Comparison of ENCODE assay signal across 24 cellular contexts in genomic region chr5:89573336-89573735, GRCh38.
DNase-seq lines count a peak whose midpoint lies in the region; TF ChIP-seq lines count a peak whose summit lies in the region.
"Had no signal": no experiment of that assay in that cellular context is flagged by ENCODE, and none has a peak within 500 bp of the region (broad histone marks: within the 10 kb centered on the region; RNA-seq: fewer than 3 reads in every experiment).

No MANE protein-coding gene starts in this region.

- intact Hi-C loops in testis (cut with DNase I; ENCODE audit: low total_unique reads) (no loop called here), colonic mucosa (cut with DNase I) (no loop called here)

- H3K9me3 ChIP-seq in Loucy (ENCODE audit: insufficient read depth, low read depth, low read length) (no peaks in the 10 kb centered on the region), neuronal stem cell (replicated peaks in 1 of 2; ENCODE audit: control insufficient read depth in 2 of 2, insufficient read depth in 1 of 2, low read depth in 1 of 2, low read length in 2 of 2) (no peaks in the 10 kb centered on the region), testis (no peaks in the 10 kb centered on the region), colonic mucosa (no peaks in the 10 kb centered on the region)

- H3K4me1 ChIP-seq in Loucy (ENCODE audit: insufficient read depth, low read length, poor library complexity, severe bottlenecking) (no peaks in the 10 kb centered on the region), neuronal stem cell (ENCODE audit: control insufficient read depth in 2 of 2, insufficient read depth in 1 of 2, low read depth in 1 of 2, low read length in 2 of 2) (peaks cover 2 to 13% of the 10 kb centered on the region in 2 donors), testis (no peaks in the 10 kb centered on the region), colonic mucosa (no peaks in the 10 kb centered on the region)

- H2AFZ ChIP-seq in Loucy (ENCODE audit: low read length) (0 out of 2 replicates have a peak overlapping the region, but pooled peaks have one; percentile 27), neuronal stem cell (ENCODE audit: low read length) (peak overlapping the region; percentile 58)

- no peak overlapping the region for H2AK5ac ChIP-seq in neuronal stem cell (ENCODE audit: low read depth, low read length)

- no peaks in the 10 kb centered on the region for H3K79me2 ChIP-seq in Loucy (ENCODE audit: insufficient read depth, low read length)

- H3K4me2 ChIP-seq in Loucy (ENCODE audit: low read depth, low read length, poor library complexity, severe bottlenecking) (no peak overlapping the region), neuronal stem cell (ENCODE audit: insufficient read depth, low read length, poor library complexity, severe bottlenecking) (no peak overlapping the region)

- H3F3A ChIP-seq in Loucy (ENCODE audit: low read depth) = no peaks in the 10 kb centered on the region

- H3K36me3 ChIP-seq in Loucy (ENCODE audit: insufficient read depth, low read length) = no peaks in the 10 kb centered on the region
- H3K36me3 ChIP-seq in neuronal stem cell (replicated peaks in 1 of 2; ENCODE audit: control insufficient read depth in 2 of 2, insufficient read depth in 2 of 2, low read length in 2 of 2) = no peaks in the 10 kb centered on the region
- H3K36me3 ChIP-seq in testis (ENCODE audit: low read depth, missing control alignments) = no peaks in the 10 kb centered on the region
- H3K36me3 ChIP-seq in colonic mucosa = no peaks in the 10 kb centered on the region

- DNase-seq in foreskin melanocyte (peak; percentile 92), neuronal stem cell (ENCODE audit: low spot score) (no peak), testis (peak; percentile 15), midbrain (lab: John Stamatoyannopoulos, UW) (no peak), kidney tubule cell (ENCODE audit: low spot score) (no peak), dedifferentiated amniotic fluid mesenchymal stem cell (ENCODE audit: extremely low spot score) (no peak), colonic mucosa (no peak)
- DNase-seq: Calu3; CD8-positive, alpha-beta memory T cell; DMS153; H9; Kasumi-1; NCI-H1105 treated with DMSO at 0.1 percent for 48 hours; NCI-H146; NCI-H1930; NCI-H2107; NCI-H524; NCI-H748 treated with DMSO at 0.1 percent for 48 hours; PC-3; SHP77 had no signal

- no peak overlapping the region for H2BK5ac ChIP-seq in neuronal stem cell (ENCODE audit: low read length)

- no CpG with 5 or more reads among the region's 4 CpGs for WGBS in neuronal stem cell (ENCODE audit: extremely low coverage in 2 of 2, insufficient read length in 2 of 2, insufficient replicate concordance in 1 of 2), 2 donors
- 65 to 71% methylated on average over 4 of the region's 4 CpGs for WGBS in testis, 2 donors

- no peak overlapping the region for H4K8ac ChIP-seq in neuronal stem cell (ENCODE audit: low read depth, low read length)

- no peak overlapping the region for H3K23ac ChIP-seq in neuronal stem cell (ENCODE audit: low read depth, low read length, poor library complexity)

- no peak overlapping the region for H2BK12ac ChIP-seq in neuronal stem cell (ENCODE audit: low read length)

- H3K79me1 ChIP-seq in neuronal stem cell (ENCODE audit: low read depth, low read length) = no peaks in the 10 kb centered on the region

- no peaks in the 10 kb centered on the region for H4K20me1 ChIP-seq in Loucy (ENCODE audit: insufficient read depth, low read length, poor library complexity, severe bottlenecking)

- TF ChIP-seq POLR2A in testis (IDR thresholded peaks at IDR 0.05) = no peak

- no peak overlapping the region for H3K27ac ChIP-seq in neuronal stem cell (replicated peaks; ENCODE audit: low read length)
- H3K27ac ChIP-seq in testis = no peak overlapping the region
- no peak overlapping the region for H3K27ac ChIP-seq in colonic mucosa
- H3K27ac ChIP-seq: C4-2B, RWPE1 had no signal

- H2BK15ac ChIP-seq in neuronal stem cell (ENCODE audit: low read length) = no peak overlapping the region

- H3K27me3 ChIP-seq in Loucy (ENCODE audit: insufficient read depth, low read length, poor library complexity, severe bottlenecking) = no peaks in the 10 kb centered on the region
- H3K27me3 ChIP-seq in neuronal stem cell (ENCODE audit: control insufficient read depth in 3 of 3, insufficient read depth in 3 of 3, low read depth in 1 of 3, low read length in 3 of 3) = no peaks in the 10 kb centered on the region
- H3K27me3 ChIP-seq in testis = no peaks in the 10 kb centered on the region
- no peaks in the 10 kb centered on the region for H3K27me3 ChIP-seq in colonic mucosa

- H3K14ac ChIP-seq in neuronal stem cell (ENCODE audit: low read length) = no peak overlapping the region

- no peak for TF ChIP-seq CTCF in Loucy (conservative IDR thresholded peaks at IDR 0.05; ENCODE audit: low read length)
- TF ChIP-seq CTCF in testis (IDR thresholded peaks at IDR 0.05) = no peak
- TF ChIP-seq CTCF in colonic mucosa (IDR thresholded peaks at IDR 0.05) = no peak

- no peak overlapping the region for H3K18ac ChIP-seq in neuronal stem cell (ENCODE audit: low read length)

- H4K91ac ChIP-seq in neuronal stem cell (ENCODE audit: low read depth, low read length, poor library complexity) = no peak overlapping the region

- H3K4ac ChIP-seq in neuronal stem cell (ENCODE audit: low read length) = no peak overlapping the region

- H3K4me3 ChIP-seq in Loucy (ENCODE audit: low read length, poor library complexity, severe bottlenecking) = no peak overlapping the region
- no peak overlapping the region for H3K4me3 ChIP-seq in neuronal stem cell (ENCODE audit: low read length in 2 of 2)
- H3K4me3 ChIP-seq in testis = no peak overlapping the region
- no peak overlapping the region for H3K4me3 ChIP-seq in colonic mucosa
- H3K4me3 ChIP-seq: K562 had no signal

- H3K9ac ChIP-seq in Loucy (ENCODE audit: low read depth, low read length, poor library complexity, severe bottlenecking) (no peak overlapping the region), neuronal stem cell (ENCODE audit: low read depth, low read length, poor library complexity) (no peak overlapping the region), colonic mucosa (ENCODE audit: low read depth in 2 of 2, low read length in 2 of 2) (no peak overlapping the region)

- H2BK120ac ChIP-seq in neuronal stem cell (ENCODE audit: low read depth, low read length) = no peak overlapping the region

- no peaks in the 10 kb centered on the region for H3K9me2 ChIP-seq in Loucy (replicated peaks; ENCODE audit: low read depth, low read length)

Comparison
In these comparisons a context has a peak if more than half of its experiments do, and no peak if none do; other contexts are left out.
1. DNase-seq: peak in foreskin melanocyte (single experiment) and testis (single experiment); none in neuronal stem cell (single experiment), midbrain (single experiment), kidney tubule cell (single experiment), dedifferentiated amniotic fluid mesenchymal stem cell (single experiment) and colonic mucosa (single experiment).